Comparison of ENCODE assay signal across 1 cellular context in genomic region chr11:18615628-18616392, GRCh38.
TF ChIP-seq lines count a peak whose summit lies in the region.

No MANE protein-coding gene starts in this region.

TF ChIP-seq in GM12878, 131 proteins besides CTCF, POLR2A, EP300 and RAD21 (continued from another document and continues in another):
- peak; percentile 92 for TF ChIP-seq ATF2 (IDR thresholded peaks at IDR 0.05; ENCODE audit: low read length)
- no peak for TF ChIP-seq KAT2A (conservative IDR thresholded peaks at IDR 0.05; ENCODE audit: control insufficient read depth, low read depth, low read length)
- peak; percentile 92 for TF ChIP-seq RUNX3 (IDR thresholded peaks at IDR 0.05; ENCODE audit: low read length)
- no peak for TF ChIP-seq IRF5 (IDR thresholded peaks at IDR 0.05; ENCODE audit: borderline replicate concordance)
- TF ChIP-seq TARDBP (IDR thresholded peaks at IDR 0.05; ENCODE audit: borderline replicate concordance) = no peak
- no peak for TF ChIP-seq EZH2 (IDR thresholded peaks at IDR 0.05; ENCODE audit: borderline replicate concordance, control insufficient read depth, low read depth, low read length)
- no peak for TF ChIP-seq BRCA1 (IDR thresholded peaks at IDR 0.05; ENCODE audit: low read depth, low read length)
- TF ChIP-seq CUX1 (IDR thresholded peaks at IDR 0.05; ENCODE audit: insufficient replicate concordance, low read depth, low read length) = peak; percentile 30
- TF ChIP-seq BCL3 (IDR thresholded peaks at IDR 0.05; ENCODE audit: borderline replicate concordance, insufficient read depth, low read depth, low read length, poor library complexity, severe bottlenecking) = no peak
- no peak for TF ChIP-seq EGR1 (IDR thresholded peaks at IDR 0.05; ENCODE audit: borderline replicate concordance in 1 of 2, low read depth in 2 of 2, low read length in 2 of 2)
- no peak for TF ChIP-seq POLR2AphosphoS5 (IDR thresholded peaks at IDR 0.05; ENCODE audit: low read length)
- TF ChIP-seq CHD4 (IDR thresholded peaks at IDR 0.05) = no peak
- no peak for TF ChIP-seq NFXL1 (IDR thresholded peaks at IDR 0.05; ENCODE audit: borderline replicate concordance)
- TF ChIP-seq NFYA (IDR thresholded peaks at IDR 0.05; ENCODE audit: borderline replicate concordance, low read depth, low read length) = no peak
- TF ChIP-seq MLLT1 (IDR thresholded peaks at IDR 0.05) = no peak
- TF ChIP-seq CHD2 (IDR thresholded peaks at IDR 0.05; ENCODE audit: borderline replicate concordance, low read depth, low read length) = 0 out of 2 replicates have a peak, but pooled peaks have one; percentile 27
- no peak for TF ChIP-seq KLF5 (IDR thresholded peaks at IDR 0.05; ENCODE audit: partially characterized antibody)
- peak; percentile 66; the same call in 1 of the 2 replicates for TF ChIP-seq EED (IDR thresholded peaks at IDR 0.05; ENCODE audit: low read depth)
- TF ChIP-seq IRF4 (IDR thresholded peaks at IDR 0.05; ENCODE audit: low read depth, low read length) = peak; percentile 93
- no peak for TF ChIP-seq RFX5 (IDR thresholded peaks at IDR 0.05; ENCODE audit: low read depth, low read length)
- TF ChIP-seq JUND (IDR thresholded peaks at IDR 0.05; ENCODE audit: low read depth, low read length) = peak; percentile 92
- no peak for TF ChIP-seq SIN3A (IDR thresholded peaks at IDR 0.05; ENCODE audit: low read depth, low read length)
- peak; percentile 50 for TF ChIP-seq IKZF1 (conservative IDR thresholded peaks at IDR 0.05)
- TF ChIP-seq PBX3 (IDR thresholded peaks at IDR 0.05; ENCODE audit: insufficient replicate concordance, low read depth, low read length) = no peak
- TF ChIP-seq HDGF (IDR thresholded peaks at IDR 0.05) = no peak
- 0 out of 2 replicates have a peak, but pooled peaks have one; percentile 12 for TF ChIP-seq PAX5 (IDR thresholded peaks at IDR 0.05; ENCODE audit: borderline replicate concordance, low read depth, low read length)
- TF ChIP-seq ZNF384 (IDR thresholded peaks at IDR 0.05; ENCODE audit: borderline replicate concordance, low read depth, low read length) = no peak
- TF ChIP-seq MAX (IDR thresholded peaks at IDR 0.05; ENCODE audit: low read depth, low read length) = no peak
- 0 out of 2 replicates have a peak, but pooled peaks have one; percentile 33 for TF ChIP-seq PML (IDR thresholded peaks at IDR 0.05; ENCODE audit: low read length)
- peak; percentile 78; the same call in 1 of the 2 replicates for TF ChIP-seq FOXM1 (IDR thresholded peaks at IDR 0.05; ENCODE audit: low read depth, low read length)
- no peak for TF ChIP-seq LARP7 (IDR thresholded peaks at IDR 0.05)
- peak; percentile 94 for TF ChIP-seq DPF2 (IDR thresholded peaks at IDR 0.05)
- no peak for TF ChIP-seq FOS (IDR thresholded peaks at IDR 0.05; ENCODE audit: borderline replicate concordance, extremely low read depth, insufficient read length)
- TF ChIP-seq CBX5 (IDR thresholded peaks at IDR 0.05; ENCODE audit: low read depth) = no peak
- 0 out of 2 replicates have a peak, but pooled peaks have one; percentile 62 for TF ChIP-seq ZBED1 (IDR thresholded peaks at IDR 0.05; ENCODE audit: borderline replicate concordance)
- TF ChIP-seq MXI1 (IDR thresholded peaks at IDR 0.05; ENCODE audit: low read depth, low read length) = no peak
- no peak for TF ChIP-seq SREBF1 (IDR thresholded peaks at IDR 0.05; ENCODE audit: low read length)
- TF ChIP-seq ASH2L (IDR thresholded peaks at IDR 0.05; ENCODE audit: borderline replicate concordance, low read depth) = no peak
- no peak for TF ChIP-seq PKNOX1 (IDR thresholded peaks at IDR 0.05)
- TF ChIP-seq SUPT20H (IDR thresholded peaks at IDR 0.05; ENCODE audit: borderline replicate concordance, control insufficient read depth, low read depth, low read length) = no peak
- TF ChIP-seq TBL1XR1 (IDR thresholded peaks at IDR 0.05; ENCODE audit: low read depth, low read length) = no peak
- no peak for TF ChIP-seq ZNF24 (IDR thresholded peaks at IDR 0.05)
- peak; percentile 82 for TF ChIP-seq BCL11A (IDR thresholded peaks at IDR 0.05; ENCODE audit: low read depth, low read length)
- TF ChIP-seq ETV6 (conservative IDR thresholded peaks at IDR 0.05 in 1 of 2, IDR thresholded peaks at IDR 0.05 in 1 of 2; ENCODE audit: borderline replicate concordance in 1 of 2, low read depth in 1 of 2) = peak in 1 of 2 experiments; percentile 57; a peak in 1 of 4 replicates
- no peak for TF ChIP-seq HDAC2 (IDR thresholded peaks at IDR 0.05)
- peak; percentile 58; the same call in 1 of the 2 replicates for TF ChIP-seq GABPA (IDR thresholded peaks at IDR 0.05; ENCODE audit: low read depth)
- peak; percentile 93 for TF ChIP-seq SPI1 (IDR thresholded peaks at IDR 0.05; ENCODE audit: borderline replicate concordance, insufficient read depth, low read depth, low read length)
- no peak for TF ChIP-seq E2F4 (IDR thresholded peaks at IDR 0.05; ENCODE audit: low read depth, low read length)
- TF ChIP-seq NR2C1 (IDR thresholded peaks at IDR 0.05) = no peak
- no peak for TF ChIP-seq GATAD2B (conservative IDR thresholded peaks at IDR 0.05; ENCODE audit: low read depth)
- TF ChIP-seq SMC3 (IDR thresholded peaks at IDR 0.05; ENCODE audit: borderline replicate concordance, low read length) = no peak; the same call in 1 of the 2 replicates
- TF ChIP-seq CREB1 (IDR thresholded peaks at IDR 0.05; ENCODE audit: low read depth) = peak; percentile 44; the same call in 1 of the 2 replicates
- TF ChIP-seq BHLHE40 (IDR thresholded peaks at IDR 0.05; ENCODE audit: borderline replicate concordance in 1 of 2, low read depth in 2 of 2, low read length in 1 of 2) = peak; percentile 76 to 86; a peak in 3 of 4 replicates
- TF ChIP-seq IKZF2 (IDR thresholded peaks at IDR 0.05) = peak; percentile 77 to 84
- TF ChIP-seq BMI1 (IDR thresholded peaks at IDR 0.05; ENCODE audit: borderline replicate concordance) = peak; percentile 63; the same call in 1 of the 2 replicates
- no peak for TF ChIP-seq SMAD1 (IDR thresholded peaks at IDR 0.05; ENCODE audit: low read depth, partially characterized antibody)
- TF ChIP-seq MYB (IDR thresholded peaks at IDR 0.05; ENCODE audit: borderline replicate concordance, low read depth, low read length) = no peak
